22 cellular contexts compared by ENCODE assay signal in genomic region chr6:150304421-150304820, GRCh38.
"Had no signal": no experiment of that assay in that cellular context is flagged by ENCODE, and none has a peak within 500 bp of the region (broad histone marks: within the 10 kb centered on the region; RNA-seq: fewer than 3 reads in every experiment).

No MANE protein-coding gene starts in this region.

- DNase-seq: IMR-90, Kasumi-1, MM.1S, NCI-H1092 treated with DMSO at 0.1 percent for 48 hours, NCI-H1436, NCI-H187, NCI-H2029, NCI-H2081 treated with DMSO at 0.1 percent for 48 hours, NCI-H2171, NCI-H226, NCI-H446, NCI-H510A, NCI-H524 treated with DMSO at 0.1 percent for 48 hours, NCI-H69, NCI-H774, Right ventricle myocardium superior, RPMI8226, SIG-M5 had no signal

- H3K9me3 ChIP-seq: SJSA1 had no signal

- ATAC-seq: HepG2 had no signal

- H3K4me2 ChIP-seq: KMS-11 had no signal

- H3K36me3 ChIP-seq: SJSA1 had no signal

- H3K9ac ChIP-seq: KMS-11 had no signal

- H3K27ac ChIP-seq: KMS-11, SJSA1, SK-N-MC had no signal

- H3K27me3 ChIP-seq: SJSA1 had no signal

- H3K4me3 ChIP-seq: SJSA1, SK-N-MC had no signal
